9 cellular contexts compared by ENCODE assay signal in genomic region chr7:867406-868188, GRCh38. TPM values are rescaled to one million over a fixed set of nuclear protein-coding genes. Genes with fewer than 3 reads are reported as not detected.
DNase-seq lines count a peak whose midpoint lies in the region; ATAC-seq, FAIRE-seq and TF ChIP-seq lines count a peak whose summit lies in the region.
"Had no signal": no experiment of that assay in that cellular context is flagged by ENCODE, and none has a peak within 500 bp of the region (broad histone marks: within the 10 kb centered on the region; RNA-seq: fewer than 3 reads in every experiment).

No MANE protein-coding gene starts in this region.

- POLR2A ChIA-PET in HEK293 (lab: Yijun Ruan, JAX): interaction anchor here (0.6 kb wide), 1 partner anchor 343 kb away, joined by 3 read pairs; no protein-coding TSS in a partner anchor
- POLR2A ChIA-PET in naive thymus-derived CD8-positive, alpha-beta T cell (lab: Charles Lee): no interaction called here

- H3K4me1 ChIP-seq in HEK293 (ENCODE audit: control insufficient read depth, insufficient read depth, low read length) (no peaks in the 10 kb centered on the region), stomach smooth muscle (ENCODE audit: control insufficient read depth, insufficient read depth, low read length) (peaks cover 36% of the 10 kb centered on the region)

- no peak for TF ChIP-seq CTCF in HEK293 (tag by site-specific recombination; IDR thresholded peaks at IDR 0.05)
- no peak for TF ChIP-seq CTCF in bronchial epithelial cell (IDR thresholded peaks at IDR 0.05; ENCODE audit: insufficient read depth, low read length, severe bottlenecking)
- TF ChIP-seq CTCF in kidney epithelial cell (IDR thresholded peaks at IDR 0.05; ENCODE audit: insufficient read depth, low read length, poor library complexity, severe bottlenecking): no peak

- H3K27me3 ChIP-seq in bronchial epithelial cell (ENCODE audit: control insufficient read depth, insufficient read depth, low read length) (no peaks in the 10 kb centered on the region), kidney epithelial cell (ENCODE audit: control insufficient read depth, insufficient read depth, low read length) (no peaks in the 10 kb centered on the region), stomach smooth muscle (ENCODE audit: control insufficient read depth in 1 of 2, insufficient read depth in 2 of 2, low read length in 2 of 2) (no peaks in the 10 kb centered on the region)

- H3K36me3 ChIP-seq in HEK293 (ENCODE audit: control insufficient read depth in 2 of 2, insufficient read depth in 1 of 2, low read length in 2 of 2) (peaks cover 17 to 60% of the 10 kb centered on the region in 2 experiments; a peak in 2 of 3 replicates), bronchial epithelial cell (ENCODE audit: control insufficient read depth, insufficient read depth, low read length) (peaks cover 20% of the 10 kb centered on the region), kidney epithelial cell (ENCODE audit: control insufficient read depth, insufficient read depth, low read length) (peaks cover 6% of the 10 kb centered on the region), stomach smooth muscle (ENCODE audit: control insufficient read depth in 2 of 2, insufficient read depth in 2 of 2, low read length in 2 of 2) (peaks cover 47 to 57% of the 10 kb centered on the region in 2 donors)

- H3K36me3 Mint-ChIP-seq in naive thymus-derived CD8-positive, alpha-beta T cell: peaks cover 0 to 74% (median 14%) of the 10 kb centered on the region in 3 donors

- CTCF ChIA-PET in HEK293 (lab: Yijun Ruan, JAX): no interaction called here

- H3K4me1 Mint-ChIP-seq in naive thymus-derived CD8-positive, alpha-beta T cell: peaks cover 0 to 11% (median 3%) of the 10 kb centered on the region in 4 donors

- H3K9ac ChIP-seq in stomach smooth muscle (ENCODE audit: low read length in 2 of 2): peak overlapping the region; percentile 55 to 59

- no peak for ATAC-seq in naive thymus-derived CD8-positive, alpha-beta T cell
- ATAC-seq in GM21526 (IDR thresholded peaks at IDR 0.05; ENCODE audit: low FRiP score, unreplicated experiment) (no peak), GM21447 (IDR thresholded peaks at IDR 0.05; ENCODE audit: unreplicated experiment) (no peak)
- ATAC-seq: activated T-cell treated with anti-CD3 and anti-CD28 coated beads, Interleukin-2, amount 50 U/mL, for 4 hours had no signal

- DNase-seq in bronchial epithelial cell (ENCODE audit: low read depth) (peak; percentile 59), kidney epithelial cell (ENCODE audit: low read depth) (peak; percentile 37), Kasumi-1 (lab: John Stamatoyannopoulos, UW) (no peak)
- no peak for DNase-seq in naive thymus-derived CD8-positive, alpha-beta T cell
- DNase-seq: activated T-cell treated with anti-CD3 and anti-CD28 coated beads, Interleukin-2, amount 50 U/mL, for 4 hours had no signal

- H3K4me3 Mint-ChIP-seq in naive thymus-derived CD8-positive, alpha-beta T cell: no peak overlapping the region
- H3K4me3 Mint-ChIP-seq: activated T-cell treated with anti-CD3 and anti-CD28 coated beads, Interleukin-2, amount 50 U/mL, for 4 hours had no signal

- H3K4me3 ChIP-seq in HEK293 (ENCODE audit: low read depth, low read length) (no peak overlapping the region), bronchial epithelial cell (ENCODE audit: low read depth, low read length) (no peak overlapping the region), kidney epithelial cell (ENCODE audit: low read depth, low read length) (no peak overlapping the region), stomach smooth muscle (ENCODE audit: low read length in 2 of 2) (peak overlapping the region; percentile 40 to 55)

- no peak overlapping the region for H3K27ac Mint-ChIP-seq in naive thymus-derived CD8-positive, alpha-beta T cell

- no peaks in the 10 kb centered on the region for H3K27me3 Mint-ChIP-seq in naive thymus-derived CD8-positive, alpha-beta T cell

- no peaks in the 10 kb centered on the region for H3K9me3 ChIP-seq in HEK293 (ENCODE audit: control insufficient read depth, insufficient read depth, low read depth, low read length)
- H3K9me3 ChIP-seq in stomach smooth muscle (ENCODE audit: control insufficient read depth in 2 of 2, low read length in 2 of 2): no peaks in the 10 kb centered on the region

- no peaks in the 10 kb centered on the region for H3K9me3 Mint-ChIP-seq in naive thymus-derived CD8-positive, alpha-beta T cell
- H3K9me3 Mint-ChIP-seq: activated T-cell treated with anti-CD3 and anti-CD28 coated beads, Interleukin-2, amount 50 U/mL, for 4 hours had no signal

- no peak overlapping the region for H3K27ac ChIP-seq in HEK293 (ENCODE audit: extremely low read depth, low read depth, low read length)
- H3K27ac ChIP-seq in stomach smooth muscle (ENCODE audit: low read length): peak overlapping the region; percentile 90

- peak; percentile 13 for FAIRE-seq in bronchial epithelial cell (lab: Jason Lieb, UNC)

TF ChIP-seq in HEK293, 187 proteins besides CTCF, POLR2A, EP300 and RAD21:
- peak; percentile 55 for TF ChIP-seq KLF1 (tag by site-specific recombination; IDR thresholded peaks at IDR 0.05)
- TF ChIP-seq ZIC2 (tag by site-specific recombination; IDR thresholded peaks at IDR 0.05): peak; percentile 38
- TF ChIP-seq, protein P1, sequence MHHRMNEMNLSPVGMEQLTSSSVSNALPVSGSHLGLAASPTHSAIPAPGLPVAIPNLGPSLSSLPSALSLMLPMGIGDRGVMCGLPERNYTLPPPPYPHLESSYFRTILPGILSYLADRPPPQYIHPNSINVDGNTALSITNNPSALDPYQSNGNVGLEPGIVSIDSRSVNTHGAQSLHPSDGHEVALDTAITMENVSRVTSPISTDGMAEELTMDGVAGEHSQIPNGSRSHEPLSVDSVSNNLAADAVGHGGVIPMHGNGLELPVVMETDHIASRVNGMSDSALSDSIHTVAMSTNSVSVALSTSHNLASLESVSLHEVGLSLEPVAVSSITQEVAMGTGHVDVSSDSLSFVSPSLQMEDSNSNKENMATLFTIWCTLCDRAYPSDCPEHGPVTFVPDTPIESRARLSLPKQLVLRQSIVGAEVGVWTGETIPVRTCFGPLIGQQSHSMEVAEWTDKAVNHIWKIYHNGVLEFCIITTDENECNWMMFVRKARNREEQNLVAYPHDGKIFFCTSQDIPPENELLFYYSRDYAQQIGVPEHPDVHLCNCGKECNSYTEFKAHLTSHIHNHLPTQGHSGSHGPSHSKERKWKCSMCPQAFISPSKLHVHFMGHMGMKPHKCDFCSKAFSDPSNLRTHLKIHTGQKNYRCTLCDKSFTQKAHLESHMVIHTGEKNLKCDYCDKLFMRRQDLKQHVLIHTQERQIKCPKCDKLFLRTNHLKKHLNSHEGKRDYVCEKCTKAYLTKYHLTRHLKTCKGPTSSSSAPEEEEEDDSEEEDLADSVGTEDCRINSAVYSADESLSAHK (tag by site-specific recombination; IDR thresholded peaks at IDR 0.05): no peak
- peak; percentile 20 for TF ChIP-seq SP2 (tag by site-specific recombination; IDR thresholded peaks at IDR 0.05)

RNA-seq across cellular contexts. Expression of gene GET4, which starts 8.8 kb away (rescaled TPM):
- total RNA-seq in bronchial epithelial cell (44.5 and 52.1 TPM in 2 replicates), kidney epithelial cell (59.6 and 63.1 TPM in 2 replicates)
- total RNA-seq in naive thymus-derived CD8-positive, alpha-beta T cell: 10 to 100 TPM; 61.4 to 64.1 TPM
- polyA plus RNA-seq in naive thymus-derived CD8-positive, alpha-beta T cell: 10 to 100 TPM; 23.0 to 34.6 (median 23.6) TPM

RNA-seq across cellular contexts. Expression of gene SUN1, which starts 35.3 kb away (rescaled TPM):
- total RNA-seq in bronchial epithelial cell: 168 and 176 TPM in 2 replicates
- total RNA-seq in kidney epithelial cell: 192 and 220 TPM in 2 replicates
- 100 to 1,000 TPM; 194 to 198 TPM for total RNA-seq in naive thymus-derived CD8-positive, alpha-beta T cell
- polyA plus RNA-seq in naive thymus-derived CD8-positive, alpha-beta T cell: 10 to 100 TPM; 26.1 to 37.5 (median 27.9) TPM

Comparison
In these comparisons a context has a peak if more than half of its experiments do, and no peak if none do; other contexts are left out.
1. H3K4me3 ChIP-seq: peak in stomach smooth muscle (2 of 2); none in HEK293 (single experiment), bronchial epithelial cell (single experiment) and kidney epithelial cell (single experiment).
2. DNase-seq: peak in bronchial epithelial cell (single experiment) and kidney epithelial cell (single experiment); none in naive thymus-derived CD8-positive, alpha-beta T cell (0 of 10) and Kasumi-1 (0 of 2).